Comparison of ENCODE assay signal across 1 cellular context in genomic region chr20:45340951-45341350, GRCh38.
A peak's percentile ranks its signal among the peaks of the same experiment; 100 is the strongest.
TF ChIP-seq lines count a peak whose summit lies in the region.

No MANE protein-coding gene starts in this region.

TF ChIP-seq in WTC11, 78 proteins besides CTCF, POLR2A, EP300 and RAD21 (continued from another document):
- TF ChIP-seq ZNF532 (CRISPR knock-in tag; IDR thresholded peaks at IDR 0.05; ENCODE audit: borderline replicate concordance) (0 out of 2 replicates have a peak, but pooled peaks have one; percentile 53), E2F4 (CRISPR knock-in tag; IDR thresholded peaks at IDR 0.05; ENCODE audit: borderline replicate concordance, low read depth) (no peak), ZNF232 (CRISPR knock-in tag; IDR thresholded peaks at IDR 0.05) (no peak)
